In genomic region chr10:4776234-4776638, GRCh38 we compare ENCODE assay signal across 18 cellular contexts. TPM values are rescaled to one million over a fixed set of nuclear protein-coding genes. Genes with fewer than 3 reads are reported as not detected.
DNase-seq lines count a peak whose midpoint lies in the region; ATAC-seq, FAIRE-seq and TF ChIP-seq lines count a peak whose summit lies in the region.
"Had no signal": no experiment of that assay in that cellular context is flagged by ENCODE, and none has a peak within 500 bp of the region (broad histone marks: within the 10 kb centered on the region; RNA-seq: fewer than 3 reads in every experiment).

No MANE protein-coding gene starts in this region.

- H3K4me1 Mint-ChIP-seq in activated CD4-positive, alpha-beta T cell treated with anti-CD3 and anti-CD28 coated beads for 36 hours: peaks cover 12% of the 10 kb centered on the region

- TF ChIP-seq POLR2A in GM12892 (IDR thresholded peaks at IDR 0.05; ENCODE audit: low read depth, low read length): no peak

- peak; percentile 11 for DNase-seq in activated CD4-positive, alpha-beta T cell treated with anti-CD3 and anti-CD28 coated beads for 36 hours
- DNase-seq in activated CD4-positive, alpha-beta T cell treated with anti-CD3 and anti-CD28 coated beads for 48 hours: no peak
- DNase-seq in osteoblast (ENCODE audit: insufficient read length, low spot score, missing footprints) (peak; percentile 17), GM12892 (ENCODE audit: insufficient read length) (no peak), GOT3 (lab: John Stamatoyannopoulos, UW) (no peak)
- DNase-seq in effector CD4-positive, alpha-beta T cell: no peak
- DNase-seq: activated CD4-positive, alpha-beta T cell treated with anti-CD3 and anti-CD28 coated beads for 4 hours; C1 segment of cervical spinal cord; KG1; NCI-H1092 treated with DMSO at 0.1 percent for 48 hours; NCI-H510A treated with DMSO at 0.1 percent for 48 hours; T-helper 9 cell; upper lobe of left lung had no signal

- no peak overlapping the region for H2AFZ ChIP-seq in osteoblast (ENCODE audit: low read length)

- peak overlapping the region; percentile 12 for H3K4me2 ChIP-seq in osteoblast (ENCODE audit: insufficient read depth, low read length)

- no peak for TF ChIP-seq CTCF in osteoblast (IDR thresholded peaks at IDR 0.05; ENCODE audit: extremely low read depth, low read depth, low read length)

- H3K27me3 Mint-ChIP-seq in activated CD4-positive, alpha-beta T cell treated with anti-CD3 and anti-CD28 coated beads for 36 hours: peaks cover 14% of the 10 kb centered on the region
- H3K27me3 Mint-ChIP-seq: progenitor cell of endocrine pancreas had no signal

- H3K79me2 ChIP-seq in osteoblast (ENCODE audit: insufficient read depth, low read length): no peaks in the 10 kb centered on the region

- H3K4me3 Mint-ChIP-seq in activated CD4-positive, alpha-beta T cell treated with anti-CD3 and anti-CD28 coated beads for 36 hours: no peak overlapping the region
- H3K4me3 Mint-ChIP-seq: natural killer cell treated with Interleukin-12 subunit alpha and Interleukin-12 subunit beta and Interleukin-15 and Interleukin-18, amount 100 ng/mL, for 72 hours had no signal

- ATAC-seq in activated CD4-positive, alpha-beta T cell treated with anti-CD3 and anti-CD28 coated beads for 36 hours: peak; percentile 76
- ATAC-seq in GM18907 (IDR thresholded peaks at IDR 0.05; ENCODE audit: unreplicated experiment) (peak; percentile 60), HG03432 (IDR thresholded peaks at IDR 0.05; ENCODE audit: unreplicated experiment) (peak; percentile 57)

- no peak overlapping the region for H3K4me3 ChIP-seq in osteoblast (ENCODE audit: insufficient read depth, low read length)
- H3K4me3 ChIP-seq: upper lobe of left lung had no signal

- POLR2A ChIA-PET in activated CD4-positive, alpha-beta T cell treated with anti-CD3 and anti-CD28 coated beads for 36 hours (lab: Charles Lee): interaction anchor here (1.0 kb wide), 1 partner anchor 994 kb away, joined by 3 read pairs; no protein-coding TSS in a partner anchor

- H3K9me3 Mint-ChIP-seq in activated CD4-positive, alpha-beta T cell treated with anti-CD3 and anti-CD28 coated beads for 36 hours (ENCODE audit: low read depth): no peaks in the 10 kb centered on the region
- H3K9me3 Mint-ChIP-seq: natural killer cell treated with Interleukin-12 subunit alpha and Interleukin-12 subunit beta and Interleukin-15 and Interleukin-18, amount 100 ng/mL, for 72 hours had no signal

- intact Hi-C loops in activated CD4-positive, alpha-beta T cell treated with anti-CD3 and anti-CD28 coated beads for 36 hours (cut with DNase I, micrococcal nuclease): no loop called here

- no peaks in the 10 kb centered on the region for H3K9me3 ChIP-seq in osteoblast (ENCODE audit: low read depth, low read length)
- H3K9me3 ChIP-seq: upper lobe of left lung had no signal

- CTCF ChIA-PET in activated CD4-positive, alpha-beta T cell treated with anti-CD3 and anti-CD28 coated beads for 36 hours (lab: Charles Lee): no interaction called here

- no peak for FAIRE-seq in GM12892 (lab: Jason Lieb, UNC)

- no peaks in the 10 kb centered on the region for H4K20me1 ChIP-seq in osteoblast (ENCODE audit: insufficient read depth, low read length)

- H3K4me1 ChIP-seq in osteoblast (ENCODE audit: insufficient read depth, low read length): peaks cover 38% of the 10 kb centered on the region

- no peaks in the 10 kb centered on the region for H3K36me3 ChIP-seq in osteoblast (ENCODE audit: insufficient read depth, low read length)
- H3K36me3 ChIP-seq: upper lobe of left lung had no signal

- H3K27me3 ChIP-seq in osteoblast (ENCODE audit: insufficient read depth, low read length): no peaks in the 10 kb centered on the region
- H3K27me3 ChIP-seq: upper lobe of left lung had no signal

- H3K27ac ChIP-seq in osteoblast (ENCODE audit: low read depth, low read length): peak overlapping the region; percentile 45
- H3K27ac ChIP-seq: upper lobe of left lung had no signal

- peak overlapping the region; percentile 89 for H3K27ac Mint-ChIP-seq in activated CD4-positive, alpha-beta T cell treated with anti-CD3 and anti-CD28 coated beads for 36 hours
- H3K27ac Mint-ChIP-seq: natural killer cell treated with Interleukin-12 subunit alpha and Interleukin-12 subunit beta and Interleukin-15 and Interleukin-18, amount 100 ng/mL, for 72 hours; progenitor cell of endocrine pancreas had no signal

- no peaks in the 10 kb centered on the region for H3K36me3 Mint-ChIP-seq in activated CD4-positive, alpha-beta T cell treated with anti-CD3 and anti-CD28 coated beads for 36 hours (ENCODE audit: low read depth)
- H3K36me3 Mint-ChIP-seq: natural killer cell treated with Interleukin-12 subunit alpha and Interleukin-12 subunit beta and Interleukin-15 and Interleukin-18, amount 100 ng/mL, for 72 hours had no signal

RNA-seq across cellular contexts. Expression of gene AKR1E2, which starts 49.8 kb away (rescaled TPM):
- total RNA-seq in activated CD4-positive, alpha-beta T cell treated with anti-CD3 and anti-CD28 coated beads for 36 hours: 10 to 100 TPM in 1 of 2 experiments, 1 to 10 TPM in 1; 9.8 to 13.4 TPM
- total RNA-seq in osteoblast: 15.6 and 17.7 TPM in 2 replicates
- not detected for polyA plus RNA-seq in GM12892 (2012; ENCODE audit: missing spikeins)
- total RNA-seq: A172 had no signal

Comparison
In these comparisons a context has a peak if more than half of its experiments do, and no peak if none do; other contexts are left out.
1. DNase-seq: peak in activated CD4-positive, alpha-beta T cell treated with anti-CD3 and anti-CD28 coated beads for 36 hours (single experiment) and osteoblast (single experiment); none in activated CD4-positive, alpha-beta T cell treated with anti-CD3 and anti-CD28 coated beads for 48 hours (single experiment), GM12892 (single experiment), effector CD4-positive, alpha-beta T cell (single experiment) and GOT3 (single experiment).
2. Peak in every context shown above with its lines, with median percentiles within 50 percentile points of each other: ATAC-seq.